Comparison of ENCODE assay signal across 6 cellular contexts in the genomic region with DNA sequence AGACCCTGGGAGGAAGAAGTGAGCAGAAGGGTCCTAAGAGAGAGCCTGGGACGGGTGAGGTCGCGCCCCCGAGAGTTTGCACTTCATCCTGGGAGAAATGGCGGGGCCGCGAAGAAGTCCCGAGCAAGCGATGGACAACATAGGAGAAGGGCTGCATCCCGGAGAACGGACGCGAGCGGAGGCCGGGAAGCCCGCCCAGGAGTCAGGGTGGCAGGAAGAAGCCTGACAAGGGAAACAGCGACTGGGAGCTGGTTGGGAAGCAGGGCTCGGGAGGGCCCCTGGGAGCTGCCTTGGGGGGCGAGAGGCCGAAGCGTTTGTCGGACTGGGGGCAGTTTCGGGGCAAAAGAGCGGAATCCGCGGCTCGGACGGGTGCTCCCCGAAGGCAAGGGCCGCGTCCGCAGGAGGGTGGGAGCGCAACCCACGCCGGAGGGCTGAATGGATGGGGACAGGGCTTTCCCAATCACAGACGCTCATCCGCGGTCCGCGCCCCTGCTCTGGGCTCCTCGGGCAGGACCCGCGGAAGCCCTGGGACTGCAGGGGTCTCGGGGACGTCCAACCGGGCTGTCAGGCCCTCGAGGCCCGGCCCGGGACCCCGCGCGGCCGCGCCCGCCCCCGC. TPM values are rescaled to one million over a fixed set of nuclear protein-coding genes. Genes with fewer than 3 reads are reported as not detected.
DNase-seq lines count a peak whose midpoint lies in the region; ATAC-seq and TF ChIP-seq lines count a peak whose summit lies in the region.

No MANE protein-coding gene starts in this region.

- peak overlapping the region; percentile 99 for H3K9ac ChIP-seq in NT2/D1 (ENCODE audit: insufficient read length, low read depth)

- DNase-seq in NT2/D1 (ENCODE audit: low read depth, low spot score) = no peak
- DNase-seq in substantia nigra (lab: John Stamatoyannopoulos, UW) = peak in 3 of 49 donors; percentile 34 to 45 (median 43)
- no peak for DNase-seq in GM20000 (ENCODE audit: low spot score)
- no peak for DNase-seq in NCI-H2107 (lab: John Stamatoyannopoulos, UW)

- ATAC-seq in GM19395 (IDR thresholded peaks at IDR 0.05; ENCODE audit: unreplicated experiment) = peak; percentile 31
- ATAC-seq in gastroesophageal sphincter = peak; percentile 16

- peaks cover 21% of the 10 kb centered on the region for H3K4me1 ChIP-seq in NT2/D1 (ENCODE audit: insufficient read depth, insufficient read length)
- H3K4me1 ChIP-seq in gastroesophageal sphincter = peaks cover 4 to 55% (median 29%) of the 10 kb centered on the region in 3 donors

- peaks cover 23% of the 10 kb centered on the region for H3K36me3 ChIP-seq in NT2/D1 (ENCODE audit: insufficient read depth, insufficient read length, low read length)
- peaks cover 0 to 13% of the 10 kb centered on the region in 2 donors for H3K36me3 ChIP-seq in gastroesophageal sphincter

- 0% methylated on average over 5 to 29 of the region's 56 CpGs for WGBS in gastroesophageal sphincter (ENCODE audit: low coverage in 1 of 2), 2 donors

- H3K9me3 ChIP-seq in NT2/D1 (ENCODE audit: insufficient read depth, low read length) (no peaks in the 10 kb centered on the region), gastroesophageal sphincter (no peaks in the 10 kb centered on the region)

- peak overlapping the region; percentile 97 for H3K4me3 ChIP-seq in NT2/D1 (ENCODE audit: insufficient read length, low read depth)
- H3K4me3 ChIP-seq in gastroesophageal sphincter = peak overlapping the region; percentile 57 to 73

- H3K27ac ChIP-seq in gastroesophageal sphincter (peak overlapping the region; percentile 32 to 92 (median 88)), substantia nigra (ENCODE audit: low read depth, low read length, poor library complexity, severe bottlenecking) (peak overlapping the region; percentile 98)

- TF ChIP-seq EP300 in gastroesophageal sphincter (IDR thresholded peaks at IDR 0.05) = no peak

- H3K27me3 ChIP-seq in NT2/D1 (ENCODE audit: insufficient read depth, insufficient read length) (no peaks in the 10 kb centered on the region), gastroesophageal sphincter (no peaks in the 10 kb centered on the region)

- no peak for TF ChIP-seq POLR2A in gastroesophageal sphincter (IDR thresholded peaks at IDR 0.05)

- no peak for TF ChIP-seq CTCF in gastroesophageal sphincter (IDR thresholded peaks at IDR 0.05)
- no peak for TF ChIP-seq CTCF in GM20000 (IDR thresholded peaks at IDR 0.05; ENCODE audit: extremely low read depth, missing control alignments)

RNA-seq across cellular contexts. Expression of a gene that starts 0.5 kb away (rescaled TPM):
- 100 to 1,000 TPM in 1 of 4 donors, 10 to 100 TPM in 3; 80.0 to 117 (median 91.0) TPM for total RNA-seq in gastroesophageal sphincter

RNA-seq across cellular contexts. Expression of a gene that starts 20.4 kb away (rescaled TPM):
- total RNA-seq in gastroesophageal sphincter = 1 to 10 TPM in 3 of 4 donors, under 1 TPM in 1; 0.47 to 4.2 (median 2.3) TPM

RNA-seq across cellular contexts. Expression of a gene that starts 20.4 kb away (rescaled TPM):
- 10 to 100 TPM; 48.6 to 73.4 (median 58.1) TPM for total RNA-seq in gastroesophageal sphincter

RNA-seq across cellular contexts. Expression of a gene that starts 21.4 kb away (rescaled TPM):
- 1 to 10 TPM; 1.4 to 7.1 (median 5.5) TPM for total RNA-seq in gastroesophageal sphincter

RNA-seq across cellular contexts. Expression of a gene that starts 36.5 kb away (rescaled TPM):
- total RNA-seq in gastroesophageal sphincter = 10 to 100 TPM; 11.4 to 29.9 (median 16.1) TPM
